10 cellular contexts compared by ENCODE assay signal in genomic region chr9:95772320-95773060, GRCh38.
DNase-seq lines count a peak whose midpoint lies in the region; ATAC-seq and TF ChIP-seq lines count a peak whose summit lies in the region.
"Had no signal": no experiment of that assay in that cellular context is flagged by ENCODE, and none has a peak within 500 bp of the region (broad histone marks: within the 10 kb centered on the region; RNA-seq: fewer than 3 reads in every experiment).

No MANE protein-coding gene starts in this region.

- no peak for TF ChIP-seq POLR2A in thyroid gland (IDR thresholded peaks at IDR 0.05)

- H3K4me3 Mint-ChIP-seq in effector memory CD8-positive, alpha-beta T cell = peak overlapping the region in 1 of 2 donors; percentile 70

- ATAC-seq in Right ventricle myocardium inferior = peak; percentile 80
- ATAC-seq in effector memory CD8-positive, alpha-beta T cell (replicated peaks) = peak; percentile 92
- ATAC-seq in GM21360 (IDR thresholded peaks at IDR 0.05; ENCODE audit: unreplicated experiment) = no peak

- H3K27ac Mint-ChIP-seq in effector memory CD8-positive, alpha-beta T cell = peak overlapping the region in 1 of 2 donors; percentile 89

- peaks cover 3% of the 10 kb centered on the region for H3K36me3 Mint-ChIP-seq in effector memory CD8-positive, alpha-beta T cell (ENCODE audit: insufficient read depth)

- H4K20me1 ChIP-seq in OCI-LY7 (ENCODE audit: insufficient read depth, low read length) = no peaks in the 10 kb centered on the region

- no peak overlapping the region for H2AFZ ChIP-seq in OCI-LY7 (ENCODE audit: low read length)

- intact Hi-C loops in Right ventricle myocardium inferior (cut with DNase I) (no loop called here), cardiac septum (cut with DNase I) (no loop called here), thyroid gland (cut with DNase I) (no loop called here), OCI-LY7 (cut with micrococcal nuclease; ENCODE audit: unreplicated experiment) (no loop called here)

- H3K4me3 ChIP-seq in thyroid gland (replicated peaks in 1 of 3) (no peak overlapping the region), OCI-LY7 (ENCODE audit: low read depth, low read length, poor library complexity, severe bottlenecking) (no peak overlapping the region)

- no peaks in the 10 kb centered on the region for H3K27me3 ChIP-seq in thyroid gland

- POLR2A ChIA-PET in OCI-LY7 (lab: Charles Lee) = interaction anchor here (0.7 kb wide), 1 partner anchor 364 kb away, joined by 3 read pairs; no protein-coding TSS in a partner anchor

- TF ChIP-seq CTCF in thyroid gland (IDR thresholded peaks at IDR 0.05) (no peak), OCI-LY7 (conservative IDR thresholded peaks at IDR 0.05; ENCODE audit: low read length) (no peak)

- peaks cover 0 to 8% of the 10 kb centered on the region in 2 donors for H3K4me1 Mint-ChIP-seq in effector memory CD8-positive, alpha-beta T cell (ENCODE audit: low read depth in 2 of 2)

- peaks cover 42 to 46% of the 10 kb centered on the region in 2 donors for H3K27me3 Mint-ChIP-seq in effector memory CD8-positive, alpha-beta T cell

- H3K9me3 ChIP-seq in thyroid gland (no peaks in the 10 kb centered on the region), OCI-LY7 (ENCODE audit: low read length) (no peaks in the 10 kb centered on the region)

- H3K9me2 ChIP-seq in OCI-LY7 (ENCODE audit: insufficient read depth, low read length) = no peaks in the 10 kb centered on the region

- H3K4me2 ChIP-seq in OCI-LY7 (ENCODE audit: low read length) = no peak overlapping the region

- H3K4me1 ChIP-seq in thyroid gland (peaks cover 0 to 8% of the 10 kb centered on the region in 2 donors), OCI-LY7 (ENCODE audit: insufficient read depth, low read length, poor library complexity, severe bottlenecking) (no peaks in the 10 kb centered on the region)

- no peak for DNase-seq in Right ventricle myocardium inferior (ENCODE audit: missing footprints)
- no peak for DNase-seq in cardiac septum (ENCODE audit: low spot score)
- DNase-seq in effector memory CD8-positive, alpha-beta T cell = peak in 2 of 3 experiments; percentile 29 to 37
- DNase-seq in mucosa of gallbladder (ENCODE audit: low spot score) = peak; percentile 52
- DNase-seq in thyroid gland = no peak
- no peak for DNase-seq in OCI-LY7 (ENCODE audit: low spot score)
- no peak for DNase-seq in NCI-H748 treated with DMSO at 0.1 percent for 48 hours (lab: John Stamatoyannopoulos, UW)
- DNase-seq: SHP77; stimulated activated CD4-positive, alpha-beta T cell treated with anti-CD3 and anti-CD28 coated beads, Interleukin-1b, Interleukin-23, amount 100 ng/mL, for 48 hours had no signal

- BruUV-seq in OCI-LY7 (replicated peaks; lab: Mats Ljungman, UMichigan) = no TSS peak

- H3K9me3 Mint-ChIP-seq in effector memory CD8-positive, alpha-beta T cell = no peaks in the 10 kb centered on the region

- no peaks in the 10 kb centered on the region for H3K79me2 ChIP-seq in OCI-LY7 (ENCODE audit: insufficient read depth, low read depth, low read length)

- CTCF ChIA-PET in OCI-LY7 (lab: Charles Lee; ENCODE audit: unreplicated experiment) = interaction anchor here (0.6 kb wide), 1 partner anchor 313 kb away, joined by 3 read pairs; no protein-coding TSS in a partner anchor

- H3K36me3 ChIP-seq in thyroid gland = no peaks in the 10 kb centered on the region
- no peaks in the 10 kb centered on the region for H3K36me3 ChIP-seq in OCI-LY7 (ENCODE audit: insufficient read depth, low read length)

- 69 to 83% methylated on average over 22 to 27 of the region's 30 CpGs for WGBS in thyroid gland, 2 donors

- no peak overlapping the region for H3K27ac ChIP-seq in thyroid gland
- H3K27ac ChIP-seq in OCI-LY7 (ENCODE audit: low read depth, low read length, poor library complexity, severe bottlenecking) = no peak overlapping the region

Comparison
In these comparisons a context has a peak if more than half of its experiments do, and no peak if none do; other contexts are left out.
1. DNase-seq: peak in effector memory CD8-positive, alpha-beta T cell (2 of 3) and mucosa of gallbladder (single experiment); none in Right ventricle myocardium inferior (single experiment), cardiac septum (single experiment), thyroid gland (0 of 2), OCI-LY7 (single experiment) and NCI-H748 treated with DMSO at 0.1 percent for 48 hours (single experiment).